ENCODE assay signal across 22 cellular contexts in genomic region chr1:171495444-171495843, GRCh38. TPM values are rescaled to one million over a fixed set of nuclear protein-coding genes. Genes with fewer than 3 reads are reported as not detected.
DNase-seq lines count a peak whose midpoint lies in the region; ATAC-seq and TF ChIP-seq lines count a peak whose summit lies in the region.
"Had no signal": no experiment of that assay in that cellular context is flagged by ENCODE, and none has a peak within 500 bp of the region (broad histone marks: within the 10 kb centered on the region; RNA-seq: fewer than 3 reads in every experiment).

No MANE protein-coding gene starts in this region.

- H3K4me1 ChIP-seq in Karpas-422 (ENCODE audit: low read length) (peaks cover 64% of the 10 kb centered on the region), skeletal muscle satellite cell (ENCODE audit: control insufficient read depth, insufficient read depth, low read length) (peaks cover 31% of the 10 kb centered on the region)

- no peaks in the 10 kb centered on the region for H3K9me3 Mint-ChIP-seq in activated CD8-positive, alpha-beta T cell treated with anti-CD3 and anti-CD28 coated beads for 36 hours
- H3K9me3 Mint-ChIP-seq in activated CD8-positive, alpha-beta T cell treated with anti-CD3 and anti-CD28 coated beads, Interleukin-2, amount 10 ng/mL, durations not matched to agents 7 days and 5 days (ENCODE audit: insufficient read depth): no peaks in the 10 kb centered on the region
- H3K9me3 Mint-ChIP-seq in chondrocyte (ENCODE audit: low read depth): no peaks in the 10 kb centered on the region

- peak overlapping the region; percentile 79 for H3K27ac Mint-ChIP-seq in activated CD8-positive, alpha-beta T cell treated with anti-CD3 and anti-CD28 coated beads for 36 hours
- no peak overlapping the region for H3K27ac Mint-ChIP-seq in activated CD8-positive, alpha-beta T cell treated with anti-CD3 and anti-CD28 coated beads, Interleukin-2, amount 10 ng/mL, durations not matched to agents 7 days and 5 days
- H3K27ac Mint-ChIP-seq in chondrocyte (ENCODE audit: unreplicated experiment): peak overlapping the region; percentile 73
- H3K27ac Mint-ChIP-seq: neural progenitor cell had no signal

- POLR2A ChIA-PET in activated CD8-positive, alpha-beta T cell treated with anti-CD3 and anti-CD28 coated beads for 36 hours (lab: Charles Lee): no interaction called here
- POLR2A ChIA-PET in activated CD8-positive, alpha-beta T cell treated with anti-CD3 and anti-CD28 coated beads, Interleukin-2, amount 10 ng/mL, durations not matched to agents 7 days and 5 days (lab: Charles Lee): interaction anchor here (1.0 kb wide), 1 partner anchor 9 kb away, joined by 5 read pairs; no protein-coding TSS in a partner anchor

- H3K27me3 Mint-ChIP-seq in activated CD8-positive, alpha-beta T cell treated with anti-CD3 and anti-CD28 coated beads for 36 hours: no peaks in the 10 kb centered on the region
- H3K27me3 Mint-ChIP-seq in activated CD8-positive, alpha-beta T cell treated with anti-CD3 and anti-CD28 coated beads, Interleukin-2, amount 10 ng/mL, durations not matched to agents 7 days and 5 days (ENCODE audit: low read depth): no peaks in the 10 kb centered on the region
- no peaks in the 10 kb centered on the region for H3K27me3 Mint-ChIP-seq in chondrocyte (ENCODE audit: low read depth)

- CTCF ChIA-PET in activated CD8-positive, alpha-beta T cell treated with anti-CD3 and anti-CD28 coated beads for 36 hours (lab: Charles Lee): interaction anchor here (2.8 kb wide), 1 partner anchor 10 kb away, joined by 16 read pairs; the partner anchor contains the start of gene PRRC2C
- CTCF ChIA-PET in activated CD8-positive, alpha-beta T cell treated with anti-CD3 and anti-CD28 coated beads, Interleukin-2, amount 10 ng/mL, durations not matched to agents 7 days and 5 days (lab: Charles Lee): no interaction called here

- H3K4me2 ChIP-seq in Karpas-422 (ENCODE audit: low read depth, low read length, poor library complexity, severe bottlenecking) (peak overlapping the region; percentile 9), skeletal muscle satellite cell (ENCODE audit: low read length) (peak overlapping the region; percentile 42)

- no peak for TF ChIP-seq CTCF in activated CD8-positive, alpha-beta T cell treated with anti-CD3 and anti-CD28 coated beads for 36 hours (IDR thresholded peaks at IDR 0.05)
- TF ChIP-seq CTCF in chondrocyte (IDR thresholded peaks at IDR 0.05): no peak

- in situ Hi-C loops in ACHN (cut with HindIII; ENCODE audit: low pct_ligation_motif_present, low pct_unique_long_range_greater_than_20kb, low sequenced_read_pairs): no loop called here

- peaks cover 67% of the 10 kb centered on the region for H4K20me1 ChIP-seq in Karpas-422 (ENCODE audit: insufficient read depth, low read depth, low read length)

- H3K4me3 Mint-ChIP-seq in activated CD8-positive, alpha-beta T cell treated with anti-CD3 and anti-CD28 coated beads for 36 hours: no peak overlapping the region
- H3K4me3 Mint-ChIP-seq in activated CD8-positive, alpha-beta T cell treated with anti-CD3 and anti-CD28 coated beads, Interleukin-2, amount 10 ng/mL, durations not matched to agents 7 days and 5 days: no peak overlapping the region
- H3K4me3 Mint-ChIP-seq in chondrocyte (ENCODE audit: unreplicated experiment): no peak overlapping the region
- H3K4me3 Mint-ChIP-seq: neural progenitor cell had no signal

- H3K9ac ChIP-seq in Karpas-422 (ENCODE audit: low read length): no peak overlapping the region
- no peak overlapping the region for H3K9ac ChIP-seq in skeletal muscle satellite cell (ENCODE audit: low read depth, low read length)
- H3K9ac ChIP-seq: neural progenitor cell had no signal

- H3K36me3 Mint-ChIP-seq in activated CD8-positive, alpha-beta T cell treated with anti-CD3 and anti-CD28 coated beads for 36 hours (ENCODE audit: low read depth): peaks cover 60% of the 10 kb centered on the region
- H3K36me3 Mint-ChIP-seq in activated CD8-positive, alpha-beta T cell treated with anti-CD3 and anti-CD28 coated beads, Interleukin-2, amount 10 ng/mL, durations not matched to agents 7 days and 5 days (ENCODE audit: low read depth): peaks cover 43% of the 10 kb centered on the region
- H3K36me3 Mint-ChIP-seq in chondrocyte (ENCODE audit: low read depth): peaks cover 2% of the 10 kb centered on the region

- peaks cover 99% of the 10 kb centered on the region for H3K79me2 ChIP-seq in Karpas-422 (ENCODE audit: low read length)

- H3K4me1 Mint-ChIP-seq in activated CD8-positive, alpha-beta T cell treated with anti-CD3 and anti-CD28 coated beads for 36 hours (ENCODE audit: low read depth): peaks cover 78% of the 10 kb centered on the region
- peaks cover 53% of the 10 kb centered on the region for H3K4me1 Mint-ChIP-seq in activated CD8-positive, alpha-beta T cell treated with anti-CD3 and anti-CD28 coated beads, Interleukin-2, amount 10 ng/mL, durations not matched to agents 7 days and 5 days (ENCODE audit: low read depth)
- peaks cover 47% of the 10 kb centered on the region for H3K4me1 Mint-ChIP-seq in chondrocyte (ENCODE audit: low read depth)

- H3K9me3 ChIP-seq in Karpas-422 (ENCODE audit: low read length) (no peaks in the 10 kb centered on the region), skeletal muscle satellite cell (replicated peaks; ENCODE audit: low read length) (no peaks in the 10 kb centered on the region)
- H3K9me3 ChIP-seq: psoas muscle had no signal

- H3K27me3 ChIP-seq in Karpas-422 (ENCODE audit: low read length) (no peaks in the 10 kb centered on the region), skeletal muscle satellite cell (ENCODE audit: control insufficient read depth, insufficient read depth, low read length) (no peaks in the 10 kb centered on the region)
- H3K27me3 ChIP-seq: neural progenitor cell had no signal

- no peak for ATAC-seq in activated CD8-positive, alpha-beta T cell treated with anti-CD3 and anti-CD28 coated beads for 36 hours
- ATAC-seq in activated CD8-positive, alpha-beta T cell treated with anti-CD3 and anti-CD28 coated beads, Interleukin-2, amount 10 ng/mL, durations not matched to agents 7 days and 5 days: no peak
- ATAC-seq: left colon, psoas muscle had no signal

- intact Hi-C loops in activated CD8-positive, alpha-beta T cell treated with anti-CD3 and anti-CD28 coated beads for 36 hours (cut with micrococcal nuclease): no loop called here

- no peak overlapping the region for H2AFZ ChIP-seq in Karpas-422 (ENCODE audit: low read length)
- H2AFZ ChIP-seq: neural progenitor cell had no signal

- DNase-seq in activated CD8-positive, alpha-beta T cell treated with anti-CD3 and anti-CD28 coated beads for 36 hours: no peak
- DNase-seq in activated CD8-positive, alpha-beta T cell treated with anti-CD3 and anti-CD28 coated beads, Interleukin-2, amount 10 ng/mL, durations not matched to agents 7 days and 5 days: no peak
- no peak for DNase-seq in Karpas-422
- DNase-seq in chondrocyte (ENCODE audit: low spot score): no peak
- DNase-seq in NCI-H1105 treated with DMSO at 0.1 percent for 48 hours (lab: John Stamatoyannopoulos, UW): no peak
- no peak for DNase-seq in activated CD4-positive, alpha-beta T cell treated with anti-CD3 and anti-CD28 coated beads for 1 hour
- no peak for DNase-seq in ACHN
- DNase-seq: amygdala; C1 segment of cervical spinal cord; central memory CD4-positive, alpha-beta T cell; DMS153; effector CD4-positive, alpha-beta T cell; KG1; left colon; NCI-H1417; OCI-M1; psoas muscle; stimulated activated CD4-positive, alpha-beta T cell treated with anti-CD3 and anti-CD28 coated beads, Interleukin-2, amount 100 ng/mL, for 48 hours; T-helper 2 cell had no signal

- H3K4me3 ChIP-seq in Karpas-422 (ENCODE audit: low read length) (no peak overlapping the region), skeletal muscle satellite cell (ENCODE audit: low read length) (no peak overlapping the region)
- H3K4me3 ChIP-seq: neural progenitor cell, psoas muscle, skin epidermis had no signal

- H3K36me3 ChIP-seq in Karpas-422 (ENCODE audit: insufficient read depth, low read length): peaks cover 16% of the 10 kb centered on the region
- peaks cover 8% of the 10 kb centered on the region for H3K36me3 ChIP-seq in skeletal muscle satellite cell (ENCODE audit: insufficient read depth, low read length)

- no peaks in the 10 kb centered on the region for H3K9me2 ChIP-seq in Karpas-422 (replicated peaks; ENCODE audit: insufficient read depth, low read length)

- peak overlapping the region; percentile 1 for H3K27ac ChIP-seq in Karpas-422 (ENCODE audit: low read length)
- H3K27ac ChIP-seq: neural progenitor cell, psoas muscle, skin epidermis had no signal

RNA-seq across cellular contexts. Expression of gene PRRC2C, which starts 10.1 kb away (rescaled TPM):
- 100 to 1,000 TPM; 229 to 238 TPM for total RNA-seq in activated CD8-positive, alpha-beta T cell treated with anti-CD3 and anti-CD28 coated beads for 36 hours
- total RNA-seq in activated CD8-positive, alpha-beta T cell treated with anti-CD3 and anti-CD28 coated beads, Interleukin-2, amount 10 ng/mL, durations not matched to agents 7 days and 5 days: 100 to 1,000 TPM; 222 to 228 TPM
- 69.0 and 111 TPM in 2 replicates for total RNA-seq in Karpas-422 (2014; rRNA removed; shearing (Covaris generic); ENCODE audit: low replicate concordance)
- 131 to 153 TPM (median 146 TPM) in 3 replicates for total RNA-seq in chondrocyte
- 40.1 and 44.8 TPM in 2 replicates for total RNA-seq in skeletal muscle satellite cell (2012; rRNA removed)
